12 cellular contexts compared by ENCODE assay signal in genomic region chr13:33244210-33244906, GRCh38.
"Had no signal": no experiment of that assay in that cellular context is flagged by ENCODE, and none has a peak within 500 bp of the region (broad histone marks: within the 10 kb centered on the region; RNA-seq: fewer than 3 reads in every experiment).

No MANE protein-coding gene starts in this region.

- H3K4me3 Mint-ChIP-seq: activated naive CD8-positive, alpha-beta T cell treated with anti-CD3 and anti-CD28 coated beads for 36 hours; endodermal cell; stimulated activated effector memory CD8-positive, alpha-beta T cell treated with anti-CD3 and anti-CD28 coated beads, Interleukin-12 subunit alpha, Interleukin-12 subunit beta, amount 100 ng/mL, for 72 hours; T-cell had no signal

- ATAC-seq: pancreas; stimulated activated effector memory CD8-positive, alpha-beta T cell treated with anti-CD3 and anti-CD28 coated beads, Interleukin-12 subunit alpha, Interleukin-12 subunit beta, amount 100 ng/mL, for 72 hours; T-cell had no signal

- DNase-seq: activated CD4-positive, alpha-beta T cell treated with anti-CD3 and anti-CD28 coated beads, Interleukin-2, amount 50 U/mL, for 1 hour; activated CD8-positive, alpha-beta memory T cell treated with anti-CD3 and anti-CD28 coated beads for 24 hours; activated gamma-delta T cell treated with Interleukin-2 at 50 U/mL for 16 hours; activated naive CD8-positive, alpha-beta T cell treated with anti-CD3 and anti-CD28 coated beads for 36 hours; endodermal cell; hypothalamus; pancreas; T-cell; T-helper 9 cell had no signal

- H3K36me3 Mint-ChIP-seq: activated naive CD8-positive, alpha-beta T cell treated with anti-CD3 and anti-CD28 coated beads for 36 hours; stimulated activated effector memory CD8-positive, alpha-beta T cell treated with anti-CD3 and anti-CD28 coated beads, Interleukin-12 subunit alpha, Interleukin-12 subunit beta, amount 100 ng/mL, for 72 hours; T-cell had no signal

- H3K4me3 ChIP-seq: breast epithelium, pancreas had no signal

- H3K4me1 ChIP-seq: breast epithelium had no signal

- H3K36me3 ChIP-seq: breast epithelium, pancreas had no signal

- FAIRE-seq: pancreas, urothelium cell line had no signal

- H3K9me3 Mint-ChIP-seq: activated naive CD8-positive, alpha-beta T cell treated with anti-CD3 and anti-CD28 coated beads for 36 hours; stimulated activated effector memory CD8-positive, alpha-beta T cell treated with anti-CD3 and anti-CD28 coated beads, Interleukin-12 subunit alpha, Interleukin-12 subunit beta, amount 100 ng/mL, for 72 hours; T-cell had no signal

- H3K9me3 ChIP-seq: pancreas had no signal

- H3K4me1 Mint-ChIP-seq: activated naive CD8-positive, alpha-beta T cell treated with anti-CD3 and anti-CD28 coated beads for 36 hours; stimulated activated effector memory CD8-positive, alpha-beta T cell treated with anti-CD3 and anti-CD28 coated beads, Interleukin-12 subunit alpha, Interleukin-12 subunit beta, amount 100 ng/mL, for 72 hours; T-cell had no signal

- H3K27me3 ChIP-seq: breast epithelium, pancreas had no signal

- H3K27ac Mint-ChIP-seq: activated naive CD8-positive, alpha-beta T cell treated with anti-CD3 and anti-CD28 coated beads for 36 hours; endodermal cell; stimulated activated effector memory CD8-positive, alpha-beta T cell treated with anti-CD3 and anti-CD28 coated beads, Interleukin-12 subunit alpha, Interleukin-12 subunit beta, amount 100 ng/mL, for 72 hours; T-cell had no signal

- H3K27ac ChIP-seq: breast epithelium, pancreas had no signal
